13 cellular contexts compared by ENCODE assay signal in genomic region chr1:116146447-116147113, GRCh38. TPM values are rescaled to one million over a fixed set of nuclear protein-coding genes. Genes with fewer than 3 reads are reported as not detected.
DNase-seq lines count a peak whose midpoint lies in the region; ATAC-seq and TF ChIP-seq lines count a peak whose summit lies in the region.
"Not testable (repeated sequence)": the region's sequence is repeated elsewhere in the genome, so short reads cannot be mapped to it uniquely, and the experiment has no call there.
"Had no signal": no experiment of that assay in that cellular context is flagged by ENCODE, and none has a peak within 500 bp of the region (broad histone marks: within the 10 kb centered on the region; RNA-seq: fewer than 3 reads in every experiment).

No MANE protein-coding gene starts in this region.

- H3K4ac ChIP-seq in neuronal stem cell (ENCODE audit: low read length), result not testable (repeated sequence)

- peak overlapping the region; percentile 77 for H3K27ac Mint-ChIP-seq in T-helper 17 cell
- H3K27ac Mint-ChIP-seq in activated CD8-positive, alpha-beta memory T cell treated with anti-CD3 and anti-CD28 coated beads, Interleukin-2, amount 10 ng/mL, durations not matched to agents 7 days and 5 days, result not testable (repeated sequence)

- not testable (repeated sequence) for H4K8ac ChIP-seq in neuronal stem cell (ENCODE audit: low read depth, low read length)

- H3K18ac ChIP-seq in neuronal stem cell (ENCODE audit: low read length), result not testable (repeated sequence)

- not testable (repeated sequence) for H3K27me3 ChIP-seq in colonic mucosa; neuronal stem cell (ENCODE audit: control insufficient read depth in 3 of 3, insufficient read depth in 3 of 3, low read depth in 1 of 3, low read length in 3 of 3)

- not testable (repeated sequence) for H3K79me1 ChIP-seq in neuronal stem cell (ENCODE audit: low read depth, low read length)

- not testable (repeated sequence) for H2BK15ac ChIP-seq in neuronal stem cell (ENCODE audit: low read length)

- H3K27me3 Mint-ChIP-seq in T-helper 17 cell, result peaks cover 15% of the 10 kb centered on the region
- peaks cover 13% of the 10 kb centered on the region for H3K27me3 Mint-ChIP-seq in activated CD8-positive, alpha-beta memory T cell treated with anti-CD3 and anti-CD28 coated beads, Interleukin-2, amount 10 ng/mL, durations not matched to agents 7 days and 5 days

- H3K36me3 Mint-ChIP-seq in T-helper 17 cell (ENCODE audit: low read depth); activated CD8-positive, alpha-beta memory T cell treated with anti-CD3 and anti-CD28 coated beads, Interleukin-2, amount 10 ng/mL, durations not matched to agents 7 days and 5 days: not testable (repeated sequence)

- peaks cover 13% of the 10 kb centered on the region for H3K4me1 Mint-ChIP-seq in T-helper 17 cell
- not testable (repeated sequence) for H3K4me1 Mint-ChIP-seq in activated CD8-positive, alpha-beta memory T cell treated with anti-CD3 and anti-CD28 coated beads, Interleukin-2, amount 10 ng/mL, durations not matched to agents 7 days and 5 days

- TF ChIP-seq CTCF in colonic mucosa (IDR thresholded peaks at IDR 0.05), result not testable (repeated sequence)

- H3K4me3 ChIP-seq in colonic mucosa; neuronal stem cell (ENCODE audit: low read length in 2 of 2): not testable (repeated sequence)

- no CpG with 5 or more reads among the region's 37 CpGs for WGBS in neuronal stem cell (ENCODE audit: extremely low coverage in 2 of 2, insufficient read length in 2 of 2, insufficient replicate concordance in 1 of 2), 2 donors

- CTCF ChIA-PET in activated CD8-positive, alpha-beta memory T cell treated with anti-CD3 and anti-CD28 coated beads, Interleukin-2, amount 10 ng/mL, durations not matched to agents 7 days and 5 days (lab: Charles Lee), result interaction anchor here (1.2 to 9.0 kb wide), 4 partner anchors 8 to 352 kb away, joined by 4 to 84 read pairs (median 36); no protein-coding TSS in a partner anchor

- intact Hi-C loops in colonic mucosa (cut with DNase I), result not testable (repeated sequence)

- not testable (repeated sequence) for H2AFZ ChIP-seq in neuronal stem cell (ENCODE audit: low read length)

- not testable (repeated sequence) for H2AK5ac ChIP-seq in neuronal stem cell (ENCODE audit: low read depth, low read length)

- H2BK120ac ChIP-seq in neuronal stem cell (ENCODE audit: low read depth, low read length), result not testable (repeated sequence)

- DNase-seq in T-helper 17 cell; neuronal stem cell (ENCODE audit: low spot score): not testable (repeated sequence)
- peak; percentile 32 for DNase-seq in activated CD8-positive, alpha-beta memory T cell treated with anti-CD3 and anti-CD28 coated beads, Interleukin-2, amount 10 ng/mL, durations not matched to agents 7 days and 5 days
- peak; percentile 14 for DNase-seq in colonic mucosa
- peak; percentile 26 for DNase-seq in islet precursor cell
- DNase-seq in ureter (ENCODE audit: low spot score), result peak; percentile 35

- not testable (repeated sequence) for H3K9ac ChIP-seq in colonic mucosa (ENCODE audit: low read depth in 2 of 2, low read length in 2 of 2); neuronal stem cell (ENCODE audit: low read depth, low read length, poor library complexity)

- H3K27ac ChIP-seq in colonic mucosa; neuronal stem cell (replicated peaks; ENCODE audit: low read length): not testable (repeated sequence)

- not testable (repeated sequence) for H3K4me1 ChIP-seq in colonic mucosa; neuronal stem cell (ENCODE audit: control insufficient read depth in 2 of 2, insufficient read depth in 1 of 2, low read depth in 1 of 2, low read length in 2 of 2)

- not testable (repeated sequence) for H3K9me3 Mint-ChIP-seq in activated CD8-positive, alpha-beta memory T cell treated with anti-CD3 and anti-CD28 coated beads, Interleukin-2, amount 10 ng/mL, durations not matched to agents 7 days and 5 days (ENCODE audit: low read depth)

- not testable (repeated sequence) for H2BK12ac ChIP-seq in neuronal stem cell (ENCODE audit: low read length)

- not testable (repeated sequence) for ATAC-seq in T-helper 17 cell; activated CD8-positive, alpha-beta memory T cell treated with anti-CD3 and anti-CD28 coated beads, Interleukin-2, amount 10 ng/mL, durations not matched to agents 7 days and 5 days

- H3K9me3 ChIP-seq in T-helper 17 cell (ENCODE audit: control insufficient read depth, low read length, poor library complexity, severe bottlenecking); colonic mucosa; neuronal stem cell (replicated peaks in 1 of 2; ENCODE audit: control insufficient read depth in 2 of 2, insufficient read depth in 1 of 2, low read depth in 1 of 2, low read length in 2 of 2): not testable (repeated sequence)

- H3K23ac ChIP-seq in neuronal stem cell (ENCODE audit: low read depth, low read length, poor library complexity), result not testable (repeated sequence)

- not testable (repeated sequence) for H2BK5ac ChIP-seq in neuronal stem cell (ENCODE audit: low read length)

- H3K4me3 Mint-ChIP-seq in T-helper 17 cell; activated CD8-positive, alpha-beta memory T cell treated with anti-CD3 and anti-CD28 coated beads, Interleukin-2, amount 10 ng/mL, durations not matched to agents 7 days and 5 days: not testable (repeated sequence)

- H3K36me3 ChIP-seq in colonic mucosa; neuronal stem cell (replicated peaks in 1 of 2; ENCODE audit: control insufficient read depth in 2 of 2, insufficient read depth in 2 of 2, low read length in 2 of 2): not testable (repeated sequence)

- H4K91ac ChIP-seq in neuronal stem cell (ENCODE audit: low read depth, low read length, poor library complexity), result not testable (repeated sequence)

- peak overlapping the region; percentile 8 for H3K14ac ChIP-seq in neuronal stem cell (ENCODE audit: low read length)

- H3K4me2 ChIP-seq in neuronal stem cell (ENCODE audit: insufficient read depth, low read length, poor library complexity, severe bottlenecking), result not testable (repeated sequence)

RNA-seq across cellular contexts. Expression of gene MAB21L3, which starts 35.4 kb away (rescaled TPM):
- total RNA-seq in T-helper 17 cell (not detected), colonic mucosa (1 to 10 TPM; 3.9 to 4.5 TPM), ureter (3.6 TPM)
- total RNA-seq in activated CD8-positive, alpha-beta memory T cell treated with anti-CD3 and anti-CD28 coated beads, Interleukin-2, amount 10 ng/mL, durations not matched to agents 7 days and 5 days, result not detected
- polyA plus RNA-seq in neuronal stem cell (2013, experiment 1 of 2), result not detected
- polyA plus RNA-seq in neuronal stem cell (2013, experiment 2 of 2), result not detected
- total RNA-seq: CD4-positive, alpha-beta T cell; CD8-positive, alpha-beta memory T cell; G401; GM23338; H4; H9 had no signal
- polyA plus RNA-seq: CD14-positive monocyte; CD8-positive, alpha-beta memory T cell; GM23338 had no signal
